20 cellular contexts compared by ENCODE assay signal in genomic region chr12:55874465-55874864, GRCh38. TPM values are rescaled to one million over a fixed set of nuclear protein-coding genes. Genes with fewer than 3 reads are reported as not detected.
DNase-seq lines count a peak whose midpoint lies in the region; ATAC-seq, FAIRE-seq and TF ChIP-seq lines count a peak whose summit lies in the region.
"Had no signal": no experiment of that assay in that cellular context is flagged by ENCODE, and none has a peak within 500 bp of the region (broad histone marks: within the 10 kb centered on the region; RNA-seq: fewer than 3 reads in every experiment).

No MANE protein-coding gene starts in this region.

- no peaks in the 10 kb centered on the region for H3K79me2 ChIP-seq in HepG2 (ENCODE audit: insufficient read depth, low read length)

- TF ChIP-seq RAD21 in HepG2 (CRISPR knock-in tag; IDR thresholded peaks at IDR 0.05): no peak

- 49% methylated on average over 2 of the region's 2 CpGs for WGBS in HepG2 (ENCODE audit: low lambda C conversion rate)
- WGBS in thyroid gland, 2 donors: 24 to 28% methylated on average over 2 of the region's 2 CpGs

- H2AFZ ChIP-seq in HepG2 (ENCODE audit: low read length): no peak overlapping the region

- H3K9me3 ChIP-seq in HUES48 (ENCODE audit: control insufficient read depth, insufficient read depth, low read length): no peaks in the 10 kb centered on the region; the same call in 1 of the 2 replicates
- peaks cover 9% of the 10 kb centered on the region for H3K9me3 ChIP-seq in HepG2 (ENCODE audit: low read length)
- no peaks in the 10 kb centered on the region for H3K9me3 ChIP-seq in thyroid gland
- H3K9me3 ChIP-seq: Peyer's patch had no signal

- no peak for FAIRE-seq in bronchial epithelial cell (lab: Jason Lieb, UNC)
- FAIRE-seq in HepG2 (lab: Jason Lieb, UNC): no peak

- CTCF ChIA-PET in HepG2 (lab: Yijun Ruan, JAX; ENCODE audit: low intra/inter-chr PET ratio, low total read pairs): no interaction called here

- H3K27me3 ChIP-seq in HUES48 (ENCODE audit: control insufficient read depth, insufficient read depth, low read length) (no peaks in the 10 kb centered on the region), bronchial epithelial cell (ENCODE audit: control insufficient read depth, insufficient read depth, low read length) (no peaks in the 10 kb centered on the region), HepG2 (ENCODE audit: control insufficient read depth in 1 of 2, insufficient read depth in 2 of 2, low read length in 2 of 2) (no peaks in the 10 kb centered on the region), thyroid gland (no peaks in the 10 kb centered on the region)
- H3K27me3 ChIP-seq: Peyer's patch had no signal

- H3K4me3 ChIP-seq in HUES48 (ENCODE audit: low read depth, low read length) (no peak overlapping the region), bronchial epithelial cell (ENCODE audit: low read depth, low read length) (no peak overlapping the region), HepG2 (replicated peaks in 1 of 3; ENCODE audit: insufficient read depth in 1 of 3, low read depth in 2 of 3, low read length in 3 of 3) (no peak overlapping the region), thyroid gland (replicated peaks in 1 of 3) (no peak overlapping the region)
- H3K4me3 ChIP-seq: Peyer's patch had no signal

- H3K9ac ChIP-seq in HUES48 (ENCODE audit: low read depth, low read length): no peak overlapping the region
- H3K9ac ChIP-seq in HepG2 (ENCODE audit: insufficient read depth, low read depth, low read length): no peak overlapping the region

- peaks cover 8% of the 10 kb centered on the region; the same call in 1 of the 2 replicates for H3K4me1 ChIP-seq in HUES48 (ENCODE audit: control insufficient read depth, insufficient read depth, low read length)
- no peaks in the 10 kb centered on the region for H3K4me1 ChIP-seq in HepG2 (ENCODE audit: insufficient read depth, low read length)
- peaks cover 21 to 23% of the 10 kb centered on the region in 2 donors for H3K4me1 ChIP-seq in thyroid gland
- H3K4me1 ChIP-seq: Peyer's patch had no signal

- ATAC-seq in HepG2: no peak

- no peak overlapping the region for H3K4me2 ChIP-seq in HepG2 (ENCODE audit: low read depth, low read length)

- H3K36me3 ChIP-seq in HUES48 (ENCODE audit: control insufficient read depth, insufficient read depth, low read length) (no peaks in the 10 kb centered on the region), bronchial epithelial cell (ENCODE audit: control insufficient read depth, insufficient read depth, low read length) (no peaks in the 10 kb centered on the region), HepG2 (replicated peaks in 1 of 2; ENCODE audit: control insufficient read depth in 1 of 2, insufficient read depth in 2 of 2, low read length in 2 of 2) (no peaks in the 10 kb centered on the region), thyroid gland (no peaks in the 10 kb centered on the region)
- H3K36me3 ChIP-seq: Peyer's patch had no signal

- intact Hi-C loops in HepG2 (cut with micrococcal nuclease; ENCODE audit: unreplicated experiment) (no loop called here), thyroid gland (cut with DNase I) (no loop called here)

- TF ChIP-seq EP300 in HepG2 (IDR thresholded peaks at IDR 0.05; ENCODE audit: low read depth in 2 of 2, low read length in 2 of 2): no peak
- TF ChIP-seq EP300 in HepG2 (CRISPR knock-in tag; IDR thresholded peaks at IDR 0.05; ENCODE audit: borderline replicate concordance): no peak

- DNase-seq in bronchial epithelial cell (ENCODE audit: low read depth): peak; percentile 18
- DNase-seq in HepG2 (ENCODE audit: low spot score): no peak
- peak; percentile 49 to 53 for DNase-seq in thyroid gland
- no peak for DNase-seq in NCI-H1436 treated with DMSO at 0.1 percent for 48 hours (lab: John Stamatoyannopoulos, UW)
- DNase-seq in A172 (ENCODE audit: low spot score): no peak
- no peak for DNase-seq in NK-92 (lab: John Stamatoyannopoulos, UW; ENCODE audit: unreplicated experiment)
- DNase-seq: C1 segment of cervical spinal cord, DMS 273 treated with DMSO at 0.1 percent for 48 hours, EL, HCEC 1CT, MM.1S, NCI-H1105, NCI-H187, NCI-H2171, NCI-H510A, NCI-H82, Peyer's patch, SHP77 treated with DMSO at 0.1 percent for 48 hours had no signal

- in situ Hi-C loops in HepG2 (cut with HindIII; ENCODE audit: extremely low pct_ligation_motif_present, low pct_unique_long_range_greater_than_20kb): no loop called here

- no TSS peak for BruUV-seq in HepG2 (replicated peaks; lab: Mats Ljungman, UMichigan)

- no peaks in the 10 kb centered on the region for H4K20me1 ChIP-seq in HepG2 (ENCODE audit: insufficient read depth, low read length)

- H3K27ac ChIP-seq in HUES48 (ENCODE audit: low read depth, low read length) (peak overlapping the region; percentile 27), HepG2 (ENCODE audit: extremely low read length, insufficient read depth, low read length) (no peak overlapping the region), thyroid gland (peak overlapping the region; percentile 76 to 83 (median 77))
- H3K27ac ChIP-seq: HL-60, Peyer's patch had no signal

- TF ChIP-seq CTCF in bronchial epithelial cell (IDR thresholded peaks at IDR 0.05; ENCODE audit: insufficient read depth, low read length, severe bottlenecking) (no peak), HepG2 (CRISPR knock-in tag; IDR thresholded peaks at IDR 0.05) (no peak), thyroid gland (IDR thresholded peaks at IDR 0.05) (no peak)

- no peak for TF ChIP-seq POLR2A in HepG2 (IDR thresholded peaks at IDR 0.05; ENCODE audit: insufficient read depth in 1 of 2, low read depth in 2 of 2, low read length in 2 of 2)
- TF ChIP-seq POLR2A in thyroid gland (IDR thresholded peaks at IDR 0.05): peak in 1 of 2 donors; percentile 65

- POLR2A ChIA-PET in HepG2 (lab: Yijun Ruan, JAX): no interaction called here

RNA-seq across cellular contexts. Expression of gene MMP19, which starts 31.7 kb away (rescaled TPM):
- total RNA-seq in bronchial epithelial cell (0.13 and 0.53 TPM in 2 replicates), HepG2 (2016; rRNA removed; fragmentation: Illumina TruSeq; extraction: Trizol) (0.07 TPM in 1 of 2 replicates, not detected in the other), thyroid gland (1 to 10 TPM; 2.3 to 4.2 (median 3.4) TPM)
- not detected in 2 replicates for total RNA-seq in HepG2 (2016; cell fraction: cytosol; rRNA removed; fragmentation: Illumina TruSeq; extraction: Trizol; ENCODE audit: low read depth)
- 0.06 TPM in 1 of 2 replicates, not detected in the other for total RNA-seq in HepG2 (2016; cell fraction: insoluble cytoplasmic fraction; rRNA removed; fragmentation: Illumina TruSeq; extraction: Trizol)
- not detected in 2 replicates for total RNA-seq in HepG2 (2016; cell fraction: membrane; rRNA removed; fragmentation: Illumina TruSeq; extraction: Trizol)
- total RNA-seq in HepG2 (2016; cell fraction: nucleus; rRNA removed; fragmentation: Illumina TruSeq; extraction: Trizol): not detected in 2 replicates
- polyA plus RNA-seq in HepG2 (2011; rRNA removed): 0.08 and 0.16 TPM in 2 replicates
- 0.08 TPM in 2 replicates for polyA plus RNA-seq in HepG2 (2011; cell fraction: cytosol; rRNA removed)
- 0.12 and 0.32 TPM in 2 replicates for polyA plus RNA-seq in HepG2 (2011; cell fraction: nucleus; rRNA removed)
- 0.08 and 0.19 TPM in 2 replicates for polyA plus RNA-seq in HepG2 (2012)
- not detected in 2 replicates for polyA plus RNA-seq in HepG2 (2016; cell fraction: cytosol; fragmentation: Illumina TruSeq; extraction: Trizol; ENCODE audit: low read depth)
- not detected in 2 replicates for polyA plus RNA-seq in HepG2 (2016; cell fraction: insoluble cytoplasmic fraction; fragmentation: Illumina TruSeq; extraction: Trizol; ENCODE audit: low read depth)
- not detected in 2 replicates for polyA plus RNA-seq in HepG2 (2016; cell fraction: membrane; fragmentation: Illumina TruSeq; extraction: Trizol; ENCODE audit: low read depth)
- not detected in 2 replicates for polyA plus RNA-seq in HepG2 (2016; cell fraction: nucleus; fragmentation: Illumina TruSeq; extraction: Trizol; ENCODE audit: insufficient read depth, low read depth)
- polyA minus RNA-seq in HepG2 (2011; rRNA and poly(A)+ RNA removed; ENCODE audit: low replicate concordance): not detected in 2 replicates
- not detected in 2 replicates for polyA minus RNA-seq in HepG2 (2011; cell fraction: cytosol; rRNA and poly(A)+ RNA removed)
- not detected in 2 replicates for polyA minus RNA-seq in HepG2 (2011; cell fraction: nucleus; rRNA and poly(A)+ RNA removed)
- total RNA-seq in A172 (2014; rRNA removed; shearing (Covaris generic)): 4.2 and 5.2 TPM in 2 replicates

RNA-seq across cellular contexts. Expression of gene DNAJC14, which starts 45.1 kb away (rescaled TPM):
- total RNA-seq in bronchial epithelial cell: 34.3 and 38.4 TPM in 2 replicates
- total RNA-seq in HepG2 (2016; rRNA removed; fragmentation: Illumina TruSeq; extraction: Trizol): 22.4 and 23.9 TPM in 2 replicates
- total RNA-seq in HepG2 (2016; cell fraction: cytosol; rRNA removed; fragmentation: Illumina TruSeq; extraction: Trizol; ENCODE audit: low read depth): 2.0 and 4.0 TPM in 2 replicates
- 16.8 and 27.1 TPM in 2 replicates for total RNA-seq in HepG2 (2016; cell fraction: insoluble cytoplasmic fraction; rRNA removed; fragmentation: Illumina TruSeq; extraction: Trizol)
- total RNA-seq in HepG2 (2016; cell fraction: membrane; rRNA removed; fragmentation: Illumina TruSeq; extraction: Trizol): 11.0 and 11.4 TPM in 2 replicates
- total RNA-seq in HepG2 (2016; cell fraction: nucleus; rRNA removed; fragmentation: Illumina TruSeq; extraction: Trizol): 16.5 and 23.9 TPM in 2 replicates
- 4.3 and 6.4 TPM in 2 replicates for polyA plus RNA-seq in HepG2 (2011; rRNA removed)
- polyA plus RNA-seq in HepG2 (2011; cell fraction: cytosol; rRNA removed): 5.6 and 8.0 TPM in 2 replicates
- 4.1 and 5.5 TPM in 2 replicates for polyA plus RNA-seq in HepG2 (2011; cell fraction: nucleus; rRNA removed)
- 8.4 and 9.3 TPM in 2 replicates for polyA plus RNA-seq in HepG2 (2012)
- polyA plus RNA-seq in HepG2 (2016; cell fraction: cytosol; fragmentation: Illumina TruSeq; extraction: Trizol; ENCODE audit: low read depth): 1.6 and 1.7 TPM in 2 replicates
- 14.6 and 15.8 TPM in 2 replicates for polyA plus RNA-seq in HepG2 (2016; cell fraction: insoluble cytoplasmic fraction; fragmentation: Illumina TruSeq; extraction: Trizol; ENCODE audit: low read depth)
- polyA plus RNA-seq in HepG2 (2016; cell fraction: membrane; fragmentation: Illumina TruSeq; extraction: Trizol; ENCODE audit: low read depth): 5.5 and 5.6 TPM in 2 replicates
- polyA plus RNA-seq in HepG2 (2016; cell fraction: nucleus; fragmentation: Illumina TruSeq; extraction: Trizol; ENCODE audit: insufficient read depth, low read depth): 19.8 and 23.8 TPM in 2 replicates
- 6.5 and 22.6 TPM in 2 replicates for polyA minus RNA-seq in HepG2 (2011; rRNA and poly(A)+ RNA removed; ENCODE audit: low replicate concordance)
- polyA minus RNA-seq in HepG2 (2011; cell fraction: cytosol; rRNA and poly(A)+ RNA removed): 3.0 and 5.5 TPM in 2 replicates
- polyA minus RNA-seq in HepG2 (2011; cell fraction: nucleus; rRNA and poly(A)+ RNA removed): 7.2 and 8.2 TPM in 2 replicates
- total RNA-seq in thyroid gland: 10 to 100 TPM; 39.6 to 49.0 (median 45.1) TPM
- 41.7 and 50.5 TPM in 2 replicates for total RNA-seq in A172 (2014; rRNA removed; shearing (Covaris generic))

RNA-seq across cellular contexts. Expression of gene PYM1, which starts 53.2 kb away (rescaled TPM):
- total RNA-seq in bronchial epithelial cell (34.0 and 56.3 TPM in 2 replicates), HepG2 (2016; rRNA removed; fragmentation: Illumina TruSeq; extraction: Trizol) (51.8 and 57.9 TPM in 2 replicates), thyroid gland (10 to 100 TPM; 28.6 to 48.2 (median 43.7) TPM)
- 37.7 and 39.0 TPM in 2 replicates for total RNA-seq in HepG2 (2016; cell fraction: cytosol; rRNA removed; fragmentation: Illumina TruSeq; extraction: Trizol; ENCODE audit: low read depth)
- 54.4 and 54.6 TPM in 2 replicates for total RNA-seq in HepG2 (2016; cell fraction: insoluble cytoplasmic fraction; rRNA removed; fragmentation: Illumina TruSeq; extraction: Trizol)
- 48.6 and 50.1 TPM in 2 replicates for total RNA-seq in HepG2 (2016; cell fraction: membrane; rRNA removed; fragmentation: Illumina TruSeq; extraction: Trizol)
- 23.2 and 28.5 TPM in 2 replicates for total RNA-seq in HepG2 (2016; cell fraction: nucleus; rRNA removed; fragmentation: Illumina TruSeq; extraction: Trizol)
- 40.7 and 44.0 TPM in 2 replicates for polyA plus RNA-seq in HepG2 (2011; rRNA removed)
- 44.1 and 48.8 TPM in 2 replicates for polyA plus RNA-seq in HepG2 (2011; cell fraction: cytosol; rRNA removed)
- polyA plus RNA-seq in HepG2 (2011; cell fraction: nucleus; rRNA removed): 12.7 and 14.0 TPM in 2 replicates
- 24.5 and 31.8 TPM in 2 replicates for polyA plus RNA-seq in HepG2 (2012)
- polyA plus RNA-seq in HepG2 (2016; cell fraction: cytosol; fragmentation: Illumina TruSeq; extraction: Trizol; ENCODE audit: low read depth): 49.2 and 58.9 TPM in 2 replicates
- 68.4 and 73.8 TPM in 2 replicates for polyA plus RNA-seq in HepG2 (2016; cell fraction: insoluble cytoplasmic fraction; fragmentation: Illumina TruSeq; extraction: Trizol; ENCODE audit: low read depth)
- 60.2 and 64.4 TPM in 2 replicates for polyA plus RNA-seq in HepG2 (2016; cell fraction: membrane; fragmentation: Illumina TruSeq; extraction: Trizol; ENCODE audit: low read depth)
- 42.0 and 47.6 TPM in 2 replicates for polyA plus RNA-seq in HepG2 (2016; cell fraction: nucleus; fragmentation: Illumina TruSeq; extraction: Trizol; ENCODE audit: insufficient read depth, low read depth)
- polyA minus RNA-seq in HepG2 (2011; rRNA and poly(A)+ RNA removed; ENCODE audit: low replicate concordance): 21.7 and 25.5 TPM in 2 replicates
- 18.1 and 21.4 TPM in 2 replicates for polyA minus RNA-seq in HepG2 (2011; cell fraction: cytosol; rRNA and poly(A)+ RNA removed)
- polyA minus RNA-seq in HepG2 (2011; cell fraction: nucleus; rRNA and poly(A)+ RNA removed): 22.1 and 30.7 TPM in 2 replicates
- total RNA-seq in A172 (2014; rRNA removed; shearing (Covaris generic)): 37.0 and 52.5 TPM in 2 replicates

RNA-seq across cellular contexts. Expression of gene DGKA, which starts 56.5 kb away (rescaled TPM):
- total RNA-seq in bronchial epithelial cell: 81.9 and 88.5 TPM in 2 replicates
- total RNA-seq in HepG2 (2016; rRNA removed; fragmentation: Illumina TruSeq; extraction: Trizol): 2.4 and 2.7 TPM in 2 replicates
- total RNA-seq in HepG2 (2016; cell fraction: cytosol; rRNA removed; fragmentation: Illumina TruSeq; extraction: Trizol; ENCODE audit: low read depth): 1.1 and 1.9 TPM in 2 replicates
- total RNA-seq in HepG2 (2016; cell fraction: insoluble cytoplasmic fraction; rRNA removed; fragmentation: Illumina TruSeq; extraction: Trizol): 2.7 and 2.9 TPM in 2 replicates
- total RNA-seq in HepG2 (2016; cell fraction: membrane; rRNA removed; fragmentation: Illumina TruSeq; extraction: Trizol): 1.3 and 2.1 TPM in 2 replicates
- 3.6 and 4.1 TPM in 2 replicates for total RNA-seq in HepG2 (2016; cell fraction: nucleus; rRNA removed; fragmentation: Illumina TruSeq; extraction: Trizol)
- polyA plus RNA-seq in HepG2 (2011; rRNA removed): 5.4 and 7.6 TPM in 2 replicates
- polyA plus RNA-seq in HepG2 (2011; cell fraction: cytosol; rRNA removed): 4.6 and 23.7 TPM in 2 replicates
- 43.0 and 71.3 TPM in 2 replicates for polyA plus RNA-seq in HepG2 (2011; cell fraction: nucleus; rRNA removed)
- polyA plus RNA-seq in HepG2 (2012): 8.8 and 12.1 TPM in 2 replicates
- 0.36 and 0.54 TPM in 2 replicates for polyA plus RNA-seq in HepG2 (2016; cell fraction: cytosol; fragmentation: Illumina TruSeq; extraction: Trizol; ENCODE audit: low read depth)
- polyA plus RNA-seq in HepG2 (2016; cell fraction: insoluble cytoplasmic fraction; fragmentation: Illumina TruSeq; extraction: Trizol; ENCODE audit: low read depth): 3.2 and 5.2 TPM in 2 replicates
- polyA plus RNA-seq in HepG2 (2016; cell fraction: membrane; fragmentation: Illumina TruSeq; extraction: Trizol; ENCODE audit: low read depth): 0.80 and 1.6 TPM in 2 replicates
- 6.1 and 11.3 TPM in 2 replicates for polyA plus RNA-seq in HepG2 (2016; cell fraction: nucleus; fragmentation: Illumina TruSeq; extraction: Trizol; ENCODE audit: insufficient read depth, low read depth)
- polyA minus RNA-seq in HepG2 (2011; rRNA and poly(A)+ RNA removed; ENCODE audit: low replicate concordance): 6.8 and 8.5 TPM in 2 replicates
- 3.0 and 5.1 TPM in 2 replicates for polyA minus RNA-seq in HepG2 (2011; cell fraction: cytosol; rRNA and poly(A)+ RNA removed)
- 14.8 and 18.0 TPM in 2 replicates for polyA minus RNA-seq in HepG2 (2011; cell fraction: nucleus; rRNA and poly(A)+ RNA removed)
- 10 to 100 TPM; 20.6 to 55.9 (median 28.7) TPM for total RNA-seq in thyroid gland
- 33.4 and 42.9 TPM in 2 replicates for total RNA-seq in A172 (2014; rRNA removed; shearing (Covaris generic))

RNA-seq across cellular contexts. Expression of gene ORMDL2, which starts 56.6 kb away (rescaled TPM):
- total RNA-seq in bronchial epithelial cell: 46.1 and 52.0 TPM in 2 replicates
- 14.8 and 28.6 TPM in 2 replicates for total RNA-seq in HepG2 (2016; rRNA removed; fragmentation: Illumina TruSeq; extraction: Trizol)
- total RNA-seq in HepG2 (2016; cell fraction: cytosol; rRNA removed; fragmentation: Illumina TruSeq; extraction: Trizol; ENCODE audit: low read depth): 8.9 and 10.8 TPM in 2 replicates
- 18.4 and 26.4 TPM in 2 replicates for total RNA-seq in HepG2 (2016; cell fraction: insoluble cytoplasmic fraction; rRNA removed; fragmentation: Illumina TruSeq; extraction: Trizol)
- total RNA-seq in HepG2 (2016; cell fraction: membrane; rRNA removed; fragmentation: Illumina TruSeq; extraction: Trizol): 8.8 and 10.8 TPM in 2 replicates
- 20.1 and 21.6 TPM in 2 replicates for total RNA-seq in HepG2 (2016; cell fraction: nucleus; rRNA removed; fragmentation: Illumina TruSeq; extraction: Trizol)
- polyA plus RNA-seq in HepG2 (2011; rRNA removed): 24.0 and 30.2 TPM in 2 replicates
- 17.7 and 25.9 TPM in 2 replicates for polyA plus RNA-seq in HepG2 (2011; cell fraction: cytosol; rRNA removed)
- polyA plus RNA-seq in HepG2 (2011; cell fraction: nucleus; rRNA removed): 10.1 and 18.4 TPM in 2 replicates
- 20.8 and 36.4 TPM in 2 replicates for polyA plus RNA-seq in HepG2 (2012)
- polyA plus RNA-seq in HepG2 (2016; cell fraction: cytosol; fragmentation: Illumina TruSeq; extraction: Trizol; ENCODE audit: low read depth): 11.3 and 13.0 TPM in 2 replicates
- polyA plus RNA-seq in HepG2 (2016; cell fraction: insoluble cytoplasmic fraction; fragmentation: Illumina TruSeq; extraction: Trizol; ENCODE audit: low read depth): 15.1 and 16.1 TPM in 2 replicates
- polyA plus RNA-seq in HepG2 (2016; cell fraction: membrane; fragmentation: Illumina TruSeq; extraction: Trizol; ENCODE audit: low read depth): 8.1 and 11.2 TPM in 2 replicates
- 36.9 and 39.7 TPM in 2 replicates for polyA plus RNA-seq in HepG2 (2016; cell fraction: nucleus; fragmentation: Illumina TruSeq; extraction: Trizol; ENCODE audit: insufficient read depth, low read depth)
- polyA minus RNA-seq in HepG2 (2011; rRNA and poly(A)+ RNA removed; ENCODE audit: low replicate concordance): 41.3 and 201 TPM in 2 replicates
- polyA minus RNA-seq in HepG2 (2011; cell fraction: cytosol; rRNA and poly(A)+ RNA removed): 12.1 and 14.1 TPM in 2 replicates
- 16.2 and 21.8 TPM in 2 replicates for polyA minus RNA-seq in HepG2 (2011; cell fraction: nucleus; rRNA and poly(A)+ RNA removed)
- 10 to 100 TPM; 17.7 to 39.2 (median 23.4) TPM for total RNA-seq in thyroid gland
- 9.0 and 16.7 TPM in 2 replicates for total RNA-seq in A172 (2014; rRNA removed; shearing (Covaris generic))

Comparison
In these comparisons a context has a peak if more than half of its experiments do, and no peak if none do; other contexts are left out.
1. DNase-seq: peak in bronchial epithelial cell (single experiment) and thyroid gland (2 of 2); none in HepG2 (single experiment), NCI-H1436 treated with DMSO at 0.1 percent for 48 hours (single experiment), A172 (single experiment) and NK-92 (single experiment).